Comparison of ENCODE assay signal across 24 cellular contexts in the genomic region with DNA sequence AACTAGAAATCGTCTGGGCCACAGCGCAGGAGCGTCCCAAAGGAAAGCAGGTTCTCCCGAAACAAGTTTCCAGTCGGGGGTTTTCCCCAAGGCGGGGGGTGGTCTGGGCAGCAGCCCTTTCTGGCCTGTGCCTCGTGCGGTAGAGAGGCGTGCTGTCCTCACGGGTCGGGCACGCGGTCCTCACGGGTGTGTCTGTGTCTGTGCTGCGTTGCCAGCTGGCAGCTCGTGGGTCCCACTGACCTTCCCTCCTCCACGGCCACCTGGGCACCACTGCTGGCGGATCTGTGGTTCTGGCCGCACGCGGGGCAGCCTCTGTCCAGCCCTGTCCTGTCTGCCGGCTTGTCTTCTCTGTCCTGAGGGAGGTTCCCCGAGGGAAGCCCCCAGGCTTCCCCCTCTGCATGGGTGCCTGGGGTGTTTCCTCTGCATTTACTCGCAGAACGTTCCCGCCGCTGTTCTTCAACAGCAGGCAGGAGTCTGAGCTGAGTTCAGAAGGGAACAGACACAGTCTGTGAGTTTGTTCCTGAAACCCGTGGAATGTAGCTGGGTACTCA.
"Had no signal": no experiment of that assay in that cellular context is flagged by ENCODE, and none has a peak within 500 bp of the region (broad histone marks: within the 10 kb centered on the region; RNA-seq: fewer than 3 reads in every experiment).

No MANE protein-coding gene starts in this region.

- H3K36me3 ChIP-seq: neural progenitor cell, prostate gland had no signal

- H3K27ac ChIP-seq: dorsolateral prefrontal cortex, neural progenitor cell, prostate gland, thoracic aorta, upper lobe of right lung, VCaP had no signal

- H3K4me2 ChIP-seq: neural progenitor cell, smooth muscle cell had no signal

- H3K9ac ChIP-seq: neural progenitor cell had no signal

- H3K4me3 ChIP-seq: dorsolateral prefrontal cortex, lung, neural progenitor cell, prostate gland, smooth muscle cell, thoracic aorta, upper lobe of right lung had no signal

- H3K9me3 ChIP-seq: prostate gland, thoracic aorta, upper lobe of right lung had no signal

- H2AFZ ChIP-seq: neural progenitor cell had no signal

- H3K27me3 ChIP-seq: dorsolateral prefrontal cortex, neural progenitor cell, upper lobe of right lung had no signal

- H3K4me1 ChIP-seq: neural progenitor cell, prostate gland, upper lobe of right lung had no signal

- ATAC-seq: activated T-cell treated with anti-CD3 and anti-CD28 coated beads, Interleukin-2, amount 50 U/mL, for 4 hours; left colon; right cardiac atrium; stimulated activated effector memory CD8-positive, alpha-beta T cell treated with anti-CD3 and anti-CD28 coated beads, Interleukin-12 subunit alpha, Interleukin-12 subunit beta, amount 100 ng/mL, for 72 hours; upper lobe of right lung had no signal

- FAIRE-seq: islet of Langerhans had no signal

- DNase-seq: activated CD4-positive, alpha-beta T cell treated with anti-CD3 and anti-CD28 coated beads, Interleukin-2, amount 50 U/mL, for 4 hours; activated gamma-delta T cell; activated naive CD8-positive, alpha-beta T cell treated with anti-CD3 and anti-CD28 coated beads, Interleukin-2, amount 10 ng/mL, durations not matched to agents 7 days and 5 days; activated T-cell treated with anti-CD3 and anti-CD28 coated beads, Interleukin-2, amount 50 U/mL, for 4 hours; amygdala; caudate nucleus; foreskin melanocyte; glutamatergic neuron; hippocampal formation; left colon; right cardiac atrium; stimulated activated CD4-positive, alpha-beta T cell treated with anti-CD3 and anti-CD28 coated beads, Interleukin-4, amount 100 ng/mL, for 24 hours; SW 1271; T-helper 2 cell; upper lobe of right lung had no signal
